17 cellular contexts compared by ENCODE assay signal in the genomic region with DNA sequence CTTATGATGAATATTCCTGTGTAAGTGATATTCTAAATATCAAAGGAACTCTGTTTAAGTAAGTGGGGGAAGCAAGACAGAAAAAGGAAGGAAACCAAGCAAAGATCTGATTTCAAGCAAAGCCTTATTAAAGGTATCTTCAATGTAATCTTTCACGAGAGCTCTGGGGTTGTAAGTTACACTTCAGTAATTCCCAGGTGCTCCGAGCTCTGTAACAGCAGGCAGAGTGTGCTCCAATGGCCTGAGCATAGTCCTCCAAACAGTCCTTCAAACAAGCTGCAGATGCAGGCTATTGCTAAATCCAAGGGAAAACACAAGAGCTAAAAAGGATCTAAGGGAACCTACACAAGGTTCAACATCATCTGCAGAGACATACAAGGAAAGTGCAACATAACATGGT.
"Had no signal": no experiment of that assay in that cellular context is flagged by ENCODE, and none has a peak within 500 bp of the region (broad histone marks: within the 10 kb centered on the region; RNA-seq: fewer than 3 reads in every experiment).

No MANE protein-coding gene starts in this region.

- H3K27me3 ChIP-seq: body of pancreas, heart left ventricle, pancreas, thyroid gland, uterus had no signal

- H3K9me3 ChIP-seq: body of pancreas, heart left ventricle, pancreas, thyroid gland, uterus had no signal

- H3K27ac ChIP-seq: body of pancreas, coronary artery, heart left ventricle, pancreas, thyroid gland, uterus had no signal

- ATAC-seq: activated CD4-positive, CD25-positive, alpha-beta regulatory T cell treated with anti-CD3 and anti-CD28 coated beads, Interleukin-2, amount 50 U/mL, for 24 hours; body of pancreas; heart left ventricle; left ventricle myocardium superior; pancreas; stimulated activated effector memory CD8-positive, alpha-beta T cell treated with anti-CD3 and anti-CD28 coated beads, Interleukin-12 subunit alpha, Interleukin-12 subunit beta, amount 100 ng/mL, for 72 hours had no signal

- H3K4me1 ChIP-seq: heart left ventricle, thyroid gland, uterus had no signal

- H3K4me3 ChIP-seq: body of pancreas, coronary artery, heart left ventricle, pancreas, thyroid gland, uterus had no signal

- DNase-seq: activated effector memory CD4-positive, alpha-beta T cell treated with Interleukin-2 at 50 U/mL for 16 hours; activated T-cell treated with anti-CD3 and anti-CD28 coated beads, Interleukin-2, amount 50 U/mL, for 24 hours; body of pancreas; central memory CD4-positive, alpha-beta T cell; effector CD4-positive, alpha-beta T cell; foreskin melanocyte; heart left ventricle; left ventricle myocardium superior; mesendoderm; nephron progenitor cell; pancreas; retina; thyroid gland; uterus had no signal

- H3K36me3 ChIP-seq: heart left ventricle, pancreas, thyroid gland, uterus had no signal
